In genomic region chr10:121781101-121781500, GRCh38 we compare ENCODE assay signal across 19 cellular contexts.
"Had no signal": no experiment of that assay in that cellular context is flagged by ENCODE, and none has a peak within 500 bp of the region (broad histone marks: within the 10 kb centered on the region; RNA-seq: fewer than 3 reads in every experiment).

No MANE protein-coding gene starts in this region.

- H3K9me3 ChIP-seq: left lung, spleen, testis had no signal

- ATAC-seq: activated CD8-positive, alpha-beta T cell treated with anti-CD3 and anti-CD28 coated beads, Interleukin-2, amount 10 ng/mL, durations not matched to agents 7 days and 5 days; activated naive CD8-positive, alpha-beta T cell treated with anti-CD3 and anti-CD28 coated beads, Interleukin-2, amount 50 U/mL, for 24 hours; left lung; natural killer cell treated with Interleukin-12 subunit alpha and Interleukin-12 subunit beta and Interleukin-15 and Interleukin-18, amount 100 ng/mL, for 72 hours had no signal

- H3K4me3 ChIP-seq: left lung, lung, spleen, testis had no signal

- H3K27me3 ChIP-seq: left lung, spleen, testis had no signal

- H3K27ac ChIP-seq: left lung, spleen, testis had no signal

- H3K4me1 ChIP-seq: left lung, spleen, testis had no signal

- DNase-seq: activated CD4-positive, alpha-beta T cell treated with anti-CD3 and anti-CD28 coated beads for 1 hour; activated CD4-positive, alpha-beta T cell treated with anti-CD3 and anti-CD28 coated beads, Interleukin-2, amount 50 U/mL, for 1 hour; activated CD8-positive, alpha-beta T cell treated with anti-CD3 and anti-CD28 coated beads, Interleukin-2, amount 10 ng/mL, durations not matched to agents 7 days and 5 days; activated gamma-delta T cell; activated naive CD4-positive, alpha-beta T cell treated with anti-CD3 and anti-CD28 coated beads, Interleukin-2, amount 50 U/mL, for 16 hours; activated naive CD8-positive, alpha-beta T cell treated with anti-CD3 and anti-CD28 coated beads, Interleukin-2, amount 50 U/mL, for 24 hours; erythroblast; foreskin melanocyte; glutamatergic neuron; hippocampal formation; left lung; midbrain; spleen; stimulated activated CD4-positive, alpha-beta T cell treated with anti-CD3 and anti-CD28 coated beads, Interleukin-4, amount 100 ng/mL, for 1 hour; stimulated activated naive CD4-positive, alpha-beta T cell; T-helper 9 cell; testis had no signal
